ENCODE assay signal across 8 cellular contexts in genomic region chr17:9240659-9241370, GRCh38.
A peak's percentile ranks its signal among the peaks of the same experiment; 100 is the strongest.
DNase-seq lines count a peak whose midpoint lies in the region; ATAC-seq and TF ChIP-seq lines count a peak whose summit lies in the region.

No MANE protein-coding gene starts in this region.

- no peak for ATAC-seq in HG03520 (IDR thresholded peaks at IDR 0.05; ENCODE audit: unreplicated experiment)

- H3K9me2 ChIP-seq in hepatocyte (replicated peaks; ENCODE audit: insufficient read depth), result no peaks in the 10 kb centered on the region

- DNase-seq in H7, result peak; percentile 85
- DNase-seq in hepatocyte (ENCODE audit: low spot score), result peak; percentile 88
- peak; percentile 61 for DNase-seq in retina
- no peak for DNase-seq in SIG-M5 treated with dmso at 0.1 percent for 504 hours (lab: John Stamatoyannopoulos, UW; ENCODE audit: unreplicated experiment)
- DNase-seq in KG1 (lab: John Stamatoyannopoulos, UW), result no peak
- DNase-seq in activated CD4-positive, alpha-beta T cell treated with anti-CD3 and anti-CD28 coated beads for 1 hour, result no peak

- peaks cover 3% of the 10 kb centered on the region for H3K27me3 ChIP-seq in H7 (ENCODE audit: control insufficient read depth, insufficient read depth, low read length)
- no peaks in the 10 kb centered on the region for H3K27me3 ChIP-seq in hepatocyte

- peak overlapping the region; percentile 50 for H2AFZ ChIP-seq in hepatocyte

- no peaks in the 10 kb centered on the region for H3K36me3 ChIP-seq in H7 (replicated peaks; ENCODE audit: control insufficient read depth, insufficient read depth, low read length)
- no peaks in the 10 kb centered on the region for H3K36me3 ChIP-seq in hepatocyte (replicated peaks; ENCODE audit: insufficient read depth, low read depth)

- peak overlapping the region; percentile 86 for H3K4me2 ChIP-seq in hepatocyte

- peak overlapping the region; percentile 43 for H3K4me3 ChIP-seq in H7 (ENCODE audit: insufficient read depth, low read depth, low read length)
- H3K4me3 ChIP-seq in hepatocyte, result no peak overlapping the region

- no peaks in the 10 kb centered on the region for H4K20me1 ChIP-seq in hepatocyte (ENCODE audit: insufficient read depth, poor library complexity, severe bottlenecking)

- peaks cover 22% of the 10 kb centered on the region for H3K4me1 ChIP-seq in hepatocyte (ENCODE audit: insufficient read depth)

- TF ChIP-seq CTCF in hepatocyte (IDR thresholded peaks at IDR 0.05; ENCODE audit: poor library complexity), result no peak

- no peaks in the 10 kb centered on the region for H3K9me3 ChIP-seq in hepatocyte (ENCODE audit: low read depth)

- H3K27ac ChIP-seq in adipose tissue (ENCODE audit: low read depth, low read length) (peak overlapping the region; percentile 87), hepatocyte (peak overlapping the region; percentile 98)

- 33 to 53% (median 43%) methylated on average over 16 to 17 of the region's 17 CpGs for WGBS in adipose tissue, 3 donors
- 41% methylated on average over 17 of the region's 17 CpGs for WGBS in hepatocyte (ENCODE audit: low lambda C conversion rate, missing lambda C conversion rate)

- H3K79me2 ChIP-seq in hepatocyte, result no peaks in the 10 kb centered on the region

Comparison
In these comparisons a context has a peak if more than half of its experiments do, and no peak if none do; other contexts are left out.
1. DNase-seq: peak in H7 (single experiment), hepatocyte (single experiment) and retina (single experiment); none in SIG-M5 treated with dmso at 0.1 percent for 504 hours (single experiment), KG1 (single experiment) and activated CD4-positive, alpha-beta T cell treated with anti-CD3 and anti-CD28 coated beads for 1 hour (single experiment).